ENCODE assay signal across 1 cellular context in the genomic region with DNA sequence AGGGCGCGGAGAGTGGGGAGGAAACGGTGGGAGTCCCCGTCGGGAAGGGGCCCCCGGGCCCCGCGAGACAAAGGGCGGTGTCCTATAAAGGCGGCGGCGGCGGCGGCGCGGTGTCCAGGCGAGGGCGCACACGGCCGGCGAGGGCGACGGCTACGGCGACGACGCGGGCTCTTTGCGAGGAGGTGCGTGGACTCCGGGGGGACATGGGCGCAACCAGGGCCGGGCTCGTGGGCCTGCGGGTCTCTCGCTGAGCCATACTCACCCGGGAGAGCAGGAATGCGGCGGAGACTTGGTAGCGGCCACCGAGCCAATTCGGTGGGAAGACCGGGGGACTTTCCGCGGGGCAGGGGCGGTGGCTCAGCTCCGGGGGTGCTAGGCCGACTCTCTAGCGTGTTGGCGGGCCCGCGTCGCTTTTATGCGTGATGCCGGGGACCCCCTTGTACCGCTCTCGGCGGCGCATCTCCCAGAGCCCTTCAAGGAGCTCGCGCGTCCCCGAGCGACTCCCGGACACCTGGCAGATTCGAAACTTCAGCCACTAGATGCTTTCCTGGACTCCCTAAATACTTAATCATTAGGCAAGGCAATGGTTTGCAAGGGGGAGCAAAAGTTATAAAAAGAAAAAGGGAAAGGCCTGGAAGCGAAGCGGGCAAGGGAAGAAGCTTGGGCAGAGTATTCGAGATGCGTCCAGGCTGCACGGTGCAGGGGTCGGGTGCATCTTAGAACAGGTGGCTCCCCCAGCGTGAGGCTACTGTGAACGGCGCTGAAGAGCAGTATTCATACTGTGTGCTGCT.
TF ChIP-seq lines count a peak whose summit lies in the region.

No MANE protein-coding gene starts in this region.

TF ChIP-seq in HepG2, 621 proteins besides CTCF, POLR2A, EP300 and RAD21 (continues in another document):
- TF ChIP-seq SP2 (CRISPR knock-in tag; IDR thresholded peaks at IDR 0.05) (no peak), MAX (IDR thresholded peaks at IDR 0.05) (peak; percentile 86), FOXO1 (CRISPR knock-in tag; IDR thresholded peaks at IDR 0.05) (no peak), PLRG1 (conservative IDR thresholded peaks at IDR 0.05) (no peak), SMAD9 (CRISPR knock-in tag; IDR thresholded peaks at IDR 0.05) (no peak), ZBTB1 (CRISPR knock-in tag; IDR thresholded peaks at IDR 0.05; ENCODE audit: borderline replicate concordance) (no peak), ZNF264 (CRISPR knock-in tag; IDR thresholded peaks at IDR 0.05) (no peak), ZNF574 (CRISPR knock-in tag; IDR thresholded peaks at IDR 0.05) (peak; percentile 53), POLR2AphosphoS2 (IDR thresholded peaks at IDR 0.05; ENCODE audit: low read depth, low read length) (no peak), ZSCAN31 (CRISPR knock-in tag; IDR thresholded peaks at IDR 0.05; ENCODE audit: low read depth) (no peak), SIX1 (CRISPR knock-in tag; IDR thresholded peaks at IDR 0.05; ENCODE audit: borderline replicate concordance) (no peak), MLLT10 (CRISPR knock-in tag; IDR thresholded peaks at IDR 0.05) (no peak), GABPB1 (CRISPR knock-in tag; IDR thresholded peaks at IDR 0.05) (peak; percentile 66; the same call in 1 of the 2 replicates), PRMT3 (CRISPR knock-in tag; IDR thresholded peaks at IDR 0.05; ENCODE audit: borderline replicate concordance, low read depth) (0 out of 2 replicates have a peak, but pooled peaks have one; percentile 63), ZNF20 (CRISPR knock-in tag; IDR thresholded peaks at IDR 0.05) (no peak), PAXIP1 (CRISPR knock-in tag; conservative IDR thresholded peaks at IDR 0.05) (no peak), ZBTB21 (CRISPR knock-in tag; IDR thresholded peaks at IDR 0.05) (no peak), MIER3 (CRISPR knock-in tag; IDR thresholded peaks at IDR 0.05; ENCODE audit: borderline replicate concordance) (no peak), CENPX (CRISPR knock-in tag; IDR thresholded peaks at IDR 0.05) (no peak), ZGPAT (CRISPR knock-in tag; IDR thresholded peaks at IDR 0.05) (peak; percentile 59; the same call in 1 of the 2 replicates), RBAK (CRISPR knock-in tag; IDR thresholded peaks at IDR 0.05) (no peak), POGZ (CRISPR knock-in tag; IDR thresholded peaks at IDR 0.05) (peak; percentile 37; the same call in 1 of the 2 replicates), SP5 (CRISPR knock-in tag; IDR thresholded peaks at IDR 0.05; ENCODE audit: borderline replicate concordance, low read depth) (no peak), REST (IDR thresholded peaks at IDR 0.05; ENCODE audit: borderline replicate concordance in 1 of 2, low read depth in 1 of 2, low read length in 2 of 2) (no peak), TEF (CRISPR knock-in tag; IDR thresholded peaks at IDR 0.05) (no peak), BHLHE40 (IDR thresholded peaks at IDR 0.05; ENCODE audit: low read length) (no peak), ZNF484 (CRISPR knock-in tag; IDR thresholded peaks at IDR 0.05; ENCODE audit: borderline replicate concordance, low read depth) (no peak), ISL2 (CRISPR knock-in tag; IDR thresholded peaks at IDR 0.05) (0 out of 2 replicates have a peak, but pooled peaks have one; percentile 34), TGIF2 (CRISPR knock-in tag; IDR thresholded peaks at IDR 0.05) (no peak), ZNF788 (CRISPR knock-in tag; IDR thresholded peaks at IDR 0.05; ENCODE audit: borderline replicate concordance) (0 out of 2 replicates have a peak, but pooled peaks have one; percentile 14), ZFX (CRISPR knock-in tag; IDR thresholded peaks at IDR 0.05; ENCODE audit: low read depth) (peak; percentile 32; the same call in 1 of the 2 replicates), ZSCAN9 (CRISPR knock-in tag; IDR thresholded peaks at IDR 0.05; ENCODE audit: borderline replicate concordance) (no peak), MAF1 (CRISPR knock-in tag; IDR thresholded peaks at IDR 0.05; ENCODE audit: borderline replicate concordance) (no peak), HNRNPLL (IDR thresholded peaks at IDR 0.05; ENCODE audit: low read depth, low read length, poor library complexity, severe bottlenecking) (peak; percentile 90), PITX1 (CRISPR knock-in tag; IDR thresholded peaks at IDR 0.05) (no peak), ZNF232 (CRISPR knock-in tag; IDR thresholded peaks at IDR 0.05; ENCODE audit: borderline replicate concordance) (no peak), ZNF878 (CRISPR knock-in tag; IDR thresholded peaks at IDR 0.05) (no peak)
- TF ChIP-seq, protein P1, sequence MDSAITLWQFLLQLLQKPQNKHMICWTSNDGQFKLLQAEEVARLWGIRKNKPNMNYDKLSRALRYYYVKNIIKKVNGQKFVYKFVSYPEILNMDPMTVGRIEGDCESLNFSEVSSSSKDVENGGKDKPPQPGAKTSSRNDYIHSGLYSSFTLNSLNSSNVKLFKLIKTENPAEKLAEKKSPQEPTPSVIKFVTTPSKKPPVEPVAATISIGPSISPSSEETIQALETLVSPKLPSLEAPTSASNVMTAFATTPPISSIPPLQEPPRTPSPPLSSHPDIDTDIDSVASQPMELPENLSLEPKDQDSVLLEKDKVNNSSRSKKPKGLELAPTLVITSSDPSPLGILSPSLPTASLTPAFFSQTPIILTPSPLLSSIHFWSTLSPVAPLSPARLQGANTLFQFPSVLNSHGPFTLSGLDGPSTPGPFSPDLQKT (CRISPR knock-in tag; IDR thresholded peaks at IDR 0.05; ENCODE audit: borderline replicate concordance): 0 out of 2 replicates have a peak, but pooled peaks have one; percentile 14
- TF ChIP-seq, protein P2, sequence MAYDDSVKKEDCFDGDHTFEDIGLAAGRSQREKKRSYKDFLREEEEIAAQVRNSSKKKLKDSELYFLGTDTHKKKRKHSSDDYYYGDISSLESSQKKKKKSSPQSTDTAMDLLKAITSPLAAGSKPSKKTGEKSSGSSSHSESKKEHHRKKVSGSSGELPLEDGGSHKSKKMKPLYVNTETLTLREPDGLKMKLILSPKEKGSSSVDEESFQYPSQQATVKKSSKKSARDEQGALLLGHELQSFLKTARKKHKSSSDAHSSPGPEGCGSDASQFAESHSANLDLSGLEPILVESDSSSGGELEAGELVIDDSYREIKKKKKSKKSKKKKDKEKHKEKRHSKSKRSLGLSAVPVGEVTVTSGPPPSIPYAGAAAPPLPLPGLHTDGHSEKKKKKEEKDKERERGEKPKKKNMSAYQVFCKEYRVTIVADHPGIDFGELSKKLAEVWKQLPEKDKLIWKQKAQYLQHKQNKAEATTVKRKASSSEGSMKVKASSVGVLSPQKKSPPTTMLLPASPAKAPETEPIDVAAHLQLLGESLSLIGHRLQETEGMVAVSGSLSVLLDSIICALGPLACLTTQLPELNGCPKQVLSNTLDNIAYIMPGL (CRISPR knock-in tag; IDR thresholded peaks at IDR 0.05; ENCODE audit: borderline replicate concordance in 1 of 2, low read depth in 1 of 2): peak; percentile 60 to 71; a peak in 3 of 4 replicates
